Comparison of ENCODE assay signal across 9 cellular contexts in genomic region chr11:616320-617220, GRCh38. TPM values are rescaled to one million over a fixed set of nuclear protein-coding genes. Genes with fewer than 3 reads are reported as not detected.
DNase-seq lines count a peak whose midpoint lies in the region; ATAC-seq, FAIRE-seq and TF ChIP-seq lines count a peak whose summit lies in the region.
"Had no signal": no experiment of that assay in that cellular context is flagged by ENCODE, and none has a peak within 500 bp of the region (broad histone marks: within the 10 kb centered on the region; RNA-seq: fewer than 3 reads in every experiment).

No MANE protein-coding gene starts in this region.

- FAIRE-seq in RCC 7860 (lab: Jason Lieb, UNC): no peak
- FAIRE-seq: colon had no signal

- H3K36me3 ChIP-seq in cardiac muscle cell (peaks cover 11% of the 10 kb centered on the region), body of pancreas (replicated peaks in 1 of 2; ENCODE audit: insufficient read depth in 1 of 2, low read depth in 2 of 2) (peaks cover 7 to 8% of the 10 kb centered on the region in 2 donors), vagina (peaks cover 0 to 19% of the 10 kb centered on the region in 2 donors)

- intact Hi-C loops in Right ventricle myocardium inferior (cut with DNase I): loop anchor here (5.0 kb wide), 1 partner anchor 76 kb away; no protein-coding TSS in a partner anchor
- intact Hi-C loops in body of pancreas (cut with DNase I): no loop called here
- intact Hi-C loops in vagina (cut with DNase I): no loop called here

- H3K27ac Mint-ChIP-seq in mesothelial cell of epicardium: no peak overlapping the region

- TF ChIP-seq CTCF in cardiac muscle cell (IDR thresholded peaks at IDR 0.05; ENCODE audit: low read depth, low read length) (no peak), body of pancreas (IDR thresholded peaks at IDR 0.05) (no peak), mesothelial cell of epicardium (IDR thresholded peaks at IDR 0.05; ENCODE audit: unreplicated experiment) (no peak), vagina (IDR thresholded peaks at IDR 0.05) (no peak)

- no peaks in the 10 kb centered on the region for H3K27me3 Mint-ChIP-seq in mesothelial cell of epicardium (ENCODE audit: low read depth)

- ATAC-seq in Right ventricle myocardium inferior (no peak), body of pancreas (no peak), HG03039 (IDR thresholded peaks at IDR 0.05; ENCODE audit: unreplicated experiment) (no peak)

- H3K4me1 Mint-ChIP-seq in mesothelial cell of epicardium: peaks cover 12% of the 10 kb centered on the region

- H3K36me3 Mint-ChIP-seq in mesothelial cell of epicardium: peaks cover 5% of the 10 kb centered on the region

- H3K9me3 Mint-ChIP-seq in mesothelial cell of epicardium: no peaks in the 10 kb centered on the region

- H3K27ac ChIP-seq in cardiac muscle cell: peak overlapping the region; percentile 64
- peak overlapping the region in 3 of 4 donors; percentile 84 to 96 (median 89) for H3K27ac ChIP-seq in body of pancreas
- peak overlapping the region; percentile 88 for H3K27ac ChIP-seq in vagina

- TF ChIP-seq POLR2A in body of pancreas (IDR thresholded peaks at IDR 0.05) (no peak), vagina (IDR thresholded peaks at IDR 0.05) (no peak)

- H3K9me3 ChIP-seq in cardiac muscle cell (ENCODE audit: low read depth) (no peaks in the 10 kb centered on the region), body of pancreas (no peaks in the 10 kb centered on the region), vagina (no peaks in the 10 kb centered on the region)

- WGBS in body of pancreas, 2 donors: 72 to 89% methylated on average over 18 to 37 of the region's 39 CpGs

- H3K4me3 ChIP-seq in cardiac muscle cell (peak overlapping the region; percentile 70), body of pancreas (no peak overlapping the region), vagina (peak overlapping the region; percentile 67 to 79)

- DNase-seq in cardiac muscle cell (ENCODE audit: low read depth in 1 of 2, low spot score in 1 of 2): no peak
- DNase-seq in Right ventricle myocardium inferior (ENCODE audit: missing footprints): no peak
- peak in 1 of 4 donors; percentile 37 for DNase-seq in body of pancreas
- DNase-seq in mesothelial cell of epicardium (ENCODE audit: low spot score in 2 of 2, unreplicated experiment in 2 of 2): no peak
- no peak for DNase-seq in vagina (ENCODE audit: extremely low spot score in 2 of 2)
- DNase-seq in NCI-H82 (lab: John Stamatoyannopoulos, UW): no peak
- DNase-seq in RCC 7860 (ENCODE audit: low spot score): no peak

- H3K4me3 Mint-ChIP-seq in mesothelial cell of epicardium: peak overlapping the region; percentile 77

- H3K4me1 ChIP-seq in cardiac muscle cell (ENCODE audit: low read depth) (peaks cover 15% of the 10 kb centered on the region), body of pancreas (peaks cover 21% of the 10 kb centered on the region), vagina (peaks cover 36% of the 10 kb centered on the region)

- H3K27me3 ChIP-seq in cardiac muscle cell (no peaks in the 10 kb centered on the region), body of pancreas (no peaks in the 10 kb centered on the region), vagina (no peaks in the 10 kb centered on the region)

RNA-seq across cellular contexts. Expression of gene IRF7, which starts 0.8 kb away (rescaled TPM):
- 17.7 and 24.7 TPM in 2 replicates for total RNA-seq in cardiac muscle cell
- polyA plus RNA-seq in cardiac muscle cell: 13.0 and 17.0 TPM in 2 replicates
- total RNA-seq in Right ventricle myocardium inferior: 13.2 TPM
- total RNA-seq in body of pancreas: 10 to 100 TPM; 10.4 to 10.9 TPM
- total RNA-seq in mesothelial cell of epicardium: 20.8 to 24.5 TPM (median 21.9 TPM) in 3 replicates
- total RNA-seq in vagina: 18.9 TPM

RNA-seq across cellular contexts. Expression of gene CDHR5, which starts 8.2 kb away (rescaled TPM):
- 0.18 TPM in 1 of 2 replicates, not detected in the other for total RNA-seq in cardiac muscle cell
- 0.27 and 0.60 TPM in 2 replicates for polyA plus RNA-seq in cardiac muscle cell
- total RNA-seq in Right ventricle myocardium inferior: not detected
- total RNA-seq in body of pancreas: 10 to 100 TPM in 1 of 2 donors, not detected in 1; 14.5 TPM
- total RNA-seq in mesothelial cell of epicardium: 0.27 to 0.58 TPM (median 0.34 TPM) in 3 replicates
- total RNA-seq in vagina: not detected

RNA-seq across cellular contexts. Expression of gene SCT, which starts 10.4 kb away (rescaled TPM):
- total RNA-seq in cardiac muscle cell (4.3 and 4.4 TPM in 2 replicates), Right ventricle myocardium inferior (not detected), body of pancreas (not detected), mesothelial cell of epicardium (1.2 to 1.7 TPM (median 1.3 TPM) in 3 replicates), vagina (not detected)
- 8.9 and 18.8 TPM in 2 replicates for polyA plus RNA-seq in cardiac muscle cell

RNA-seq across cellular contexts. Expression of gene DRD4, which starts 20.5 kb away (rescaled TPM):
- total RNA-seq in cardiac muscle cell: 0.60 and 1.2 TPM in 2 replicates
- 0.75 and 2.2 TPM in 2 replicates for polyA plus RNA-seq in cardiac muscle cell
- total RNA-seq in Right ventricle myocardium inferior: 0.16 TPM
- total RNA-seq in body of pancreas: 1 to 10 TPM in 1 of 2 donors, not detected in 1; 3.0 TPM
- total RNA-seq in mesothelial cell of epicardium: 2.1 to 3.1 TPM (median 2.5 TPM) in 3 replicates
- 1.2 TPM for total RNA-seq in vagina

RNA-seq across cellular contexts. Expression of gene PHRF1, which starts 40.3 kb away (rescaled TPM):
- total RNA-seq in cardiac muscle cell: 36.4 and 48.0 TPM in 2 replicates
- polyA plus RNA-seq in cardiac muscle cell: 17.8 and 22.8 TPM in 2 replicates
- total RNA-seq in Right ventricle myocardium inferior: 16.6 TPM
- 10 to 100 TPM; 18.2 to 34.3 TPM for total RNA-seq in body of pancreas
- total RNA-seq in mesothelial cell of epicardium: 48.2 to 51.1 TPM (median 49.7 TPM) in 3 replicates
- total RNA-seq in vagina: 26.0 TPM

Comparison
In these comparisons a context has a peak if more than half of its experiments do, and no peak if none do; other contexts are left out.
1. H3K4me3 ChIP-seq: peak in cardiac muscle cell (single experiment) and vagina (2 of 2); none in body of pancreas (0 of 2).
2. Peak in every context shown above with its lines, with median percentiles within 50 percentile points of each other: H3K27ac ChIP-seq.